Comparison of ENCODE assay signal across 1 cellular context in genomic region chr22:50628543-50629134, GRCh38.
TF ChIP-seq lines count a peak whose summit lies in the region.

No MANE protein-coding gene starts in this region.

TF ChIP-seq in HepG2, 621 proteins besides CTCF, POLR2A, EP300 and RAD21 (continued from another document and continues in another):
- TF ChIP-seq, protein P1, sequence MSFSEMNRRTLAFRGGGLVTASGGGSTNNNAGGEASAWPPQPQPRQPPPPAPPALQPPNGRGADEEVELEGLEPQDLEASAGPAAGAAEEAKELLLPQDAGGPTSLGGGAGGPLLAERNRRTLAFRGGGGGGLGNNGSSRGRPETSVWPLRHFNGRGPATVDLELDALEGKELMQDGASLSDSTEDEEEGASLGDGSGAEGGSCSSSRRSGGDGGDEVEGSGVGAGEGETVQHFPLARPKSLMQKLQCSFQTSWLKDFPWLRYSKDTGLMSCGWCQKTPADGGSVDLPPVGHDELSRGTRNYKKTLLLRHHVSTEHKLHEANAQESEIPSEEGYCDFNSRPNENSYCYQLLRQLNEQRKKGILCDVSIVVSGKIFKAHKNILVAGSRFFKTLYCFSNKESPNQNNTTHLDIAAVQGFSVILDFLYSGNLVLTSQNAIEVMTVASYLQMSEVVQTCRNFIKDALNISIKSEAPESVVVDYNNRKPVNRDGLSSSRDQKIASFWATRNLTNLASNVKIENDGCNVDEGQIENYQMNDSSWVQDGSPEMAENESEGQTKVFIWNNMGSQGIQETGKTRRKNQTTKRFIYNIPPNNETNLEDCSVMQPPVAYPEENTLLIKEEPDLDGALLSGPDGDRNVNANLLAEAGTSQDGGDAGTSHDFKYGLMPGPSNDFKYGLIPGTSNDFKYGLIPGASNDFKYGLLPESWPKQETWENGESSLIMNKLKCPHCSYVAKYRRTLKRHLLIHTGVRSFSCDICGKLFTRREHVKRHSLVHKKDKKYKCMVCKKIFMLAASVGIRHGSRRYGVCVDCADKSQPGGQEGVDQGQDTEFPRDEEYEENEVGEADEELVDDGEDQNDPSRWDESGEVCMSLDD (CRISPR knock-in tag; IDR thresholded peaks at IDR 0.05; ENCODE audit: borderline replicate concordance) = no peak
- no peak for TF ChIP-seq ZNF275 (CRISPR knock-in tag; IDR thresholded peaks at IDR 0.05; ENCODE audit: borderline replicate concordance)
- TF ChIP-seq, protein P2, sequence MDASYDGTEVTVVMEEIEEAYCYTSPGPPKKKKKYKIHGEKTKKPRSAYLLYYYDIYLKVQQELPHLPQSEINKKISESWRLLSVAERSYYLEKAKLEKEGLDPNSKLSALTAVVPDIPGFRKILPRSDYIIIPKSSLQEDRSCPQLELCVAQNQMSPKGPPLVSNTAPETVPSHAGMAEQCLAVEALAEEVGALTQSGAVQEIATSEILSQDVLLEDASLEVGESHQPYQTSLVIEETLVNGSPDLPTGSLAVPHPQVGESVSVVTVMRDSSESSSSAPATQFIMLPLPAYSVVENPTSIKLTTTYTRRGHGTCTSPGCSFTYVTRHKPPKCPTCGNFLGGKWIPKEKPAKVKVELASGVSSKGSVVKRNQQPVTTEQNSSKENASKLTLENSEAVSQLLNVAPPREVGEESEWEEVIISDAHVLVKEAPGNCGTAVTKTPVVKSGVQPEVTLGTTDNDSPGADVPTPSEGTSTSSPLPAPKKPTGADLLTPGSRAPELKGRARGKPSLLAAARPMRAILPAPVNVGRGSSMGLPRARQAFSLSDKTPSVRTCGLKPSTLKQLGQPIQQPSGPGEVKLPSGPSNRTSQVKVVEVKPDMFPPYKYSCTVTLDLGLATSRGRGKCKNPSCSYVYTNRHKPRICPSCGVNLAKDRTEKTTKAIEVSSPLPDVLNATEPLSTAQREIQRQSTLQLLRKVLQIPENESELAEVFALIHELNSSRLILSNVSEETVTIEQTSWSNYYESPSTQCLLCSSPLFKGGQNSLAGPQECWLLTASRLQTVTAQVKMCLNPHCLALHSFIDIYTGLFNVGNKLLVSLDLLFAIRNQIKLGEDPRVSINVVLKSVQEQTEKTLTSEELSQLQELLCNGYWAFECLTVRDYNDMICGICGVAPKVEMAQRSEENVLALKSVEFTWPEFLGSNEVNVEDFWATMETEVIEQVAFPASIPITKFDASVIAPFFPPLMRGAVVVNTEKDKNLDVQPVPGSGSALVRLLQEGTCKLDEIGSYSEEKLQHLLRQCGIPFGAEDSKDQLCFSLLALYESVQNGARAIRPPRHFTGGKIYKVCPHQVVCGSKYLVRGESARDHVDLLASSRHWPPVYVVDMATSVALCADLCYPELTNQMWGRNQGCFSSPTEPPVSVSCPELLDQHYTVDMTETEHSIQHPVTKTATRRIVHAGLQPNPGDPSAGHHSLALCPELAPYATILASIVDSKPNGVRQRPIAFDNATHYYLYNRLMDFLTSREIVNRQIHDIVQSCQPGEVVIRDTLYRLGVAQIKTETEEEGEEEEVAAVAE (CRISPR knock-in tag; IDR thresholded peaks at IDR 0.05; ENCODE audit: borderline replicate concordance) = no peak
- no peak for TF ChIP-seq HNRNPUL1 (IDR thresholded peaks at IDR 0.05; ENCODE audit: low read depth, low read length)
- TF ChIP-seq ZMAT5 (CRISPR knock-in tag; IDR thresholded peaks at IDR 0.05; ENCODE audit: borderline replicate concordance, low read depth) = no peak
- TF ChIP-seq, protein P3, sequence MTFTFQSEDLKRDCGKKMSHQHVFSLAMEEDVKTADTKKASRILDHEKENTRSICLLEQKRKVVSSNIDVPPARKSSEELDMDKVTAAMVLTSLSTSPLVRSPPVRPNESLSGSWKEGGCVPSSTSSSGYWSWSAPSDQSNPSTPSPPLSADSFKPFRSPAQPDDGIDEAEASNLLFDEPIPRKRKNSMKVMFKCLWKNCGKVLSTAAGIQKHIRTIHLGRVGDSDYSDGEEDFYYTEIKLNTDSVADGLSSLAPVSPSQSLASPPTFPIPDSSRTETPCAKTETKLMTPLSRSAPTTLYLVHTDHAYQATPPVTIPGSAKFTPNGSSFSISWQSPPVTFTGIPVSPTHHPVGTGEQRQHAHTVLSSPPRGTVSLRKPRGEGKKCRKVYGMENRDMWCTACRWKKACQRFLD (CRISPR knock-in tag; IDR thresholded peaks at IDR 0.05; ENCODE audit: borderline replicate concordance) = no peak
- TF ChIP-seq E2F1 (CRISPR knock-in tag; IDR thresholded peaks at IDR 0.05) = no peak
- TF ChIP-seq HIVEP1 (CRISPR knock-in tag; IDR thresholded peaks at IDR 0.05) = 0 out of 2 replicates have a peak, but pooled peaks have one; percentile 36
- 0 out of 2 replicates have a peak, but pooled peaks have one; percentile 21 for TF ChIP-seq HNRNPL (IDR thresholded peaks at IDR 0.05; ENCODE audit: low read depth, low read length)
- no peak for TF ChIP-seq MED8 (CRISPR knock-in tag; IDR thresholded peaks at IDR 0.05; ENCODE audit: insufficient replicate concordance)
- no peak for TF ChIP-seq RBM39 (IDR thresholded peaks at IDR 0.05; ENCODE audit: low read depth, low read length, poor library complexity, severe bottlenecking)
- no peak for TF ChIP-seq JDP2 (CRISPR knock-in tag; IDR thresholded peaks at IDR 0.05; ENCODE audit: borderline replicate concordance)
- TF ChIP-seq, protein P4, sequence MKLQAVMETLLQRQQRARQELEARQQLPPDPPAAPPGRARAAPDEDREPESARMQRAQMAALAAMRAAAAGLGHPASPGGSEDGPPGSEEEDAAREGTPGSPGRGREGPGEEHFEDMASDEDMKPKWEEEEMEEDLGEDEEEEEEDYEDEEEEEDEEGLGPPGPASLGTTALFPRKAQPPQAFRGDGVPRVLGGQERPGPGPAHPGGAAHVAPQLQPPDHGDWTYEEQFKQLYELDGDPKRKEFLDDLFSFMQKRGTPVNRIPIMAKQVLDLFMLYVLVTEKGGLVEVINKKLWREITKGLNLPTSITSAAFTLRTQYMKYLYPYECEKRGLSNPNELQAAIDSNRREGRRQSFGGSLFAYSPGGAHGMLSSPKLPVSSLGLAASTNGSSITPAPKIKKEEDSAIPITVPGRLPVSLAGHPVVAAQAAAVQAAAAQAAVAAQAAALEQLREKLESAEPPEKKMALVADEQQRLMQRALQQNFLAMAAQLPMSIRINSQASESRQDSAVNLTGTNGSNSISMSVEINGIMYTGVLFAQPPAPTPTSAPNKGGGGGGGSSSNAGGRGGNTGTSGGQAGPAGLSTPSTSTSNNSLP (IDR thresholded peaks at IDR 0.05; ENCODE audit: low read depth, low read length) = no peak
- no peak for TF ChIP-seq TAF15 (IDR thresholded peaks at IDR 0.05; ENCODE audit: low read depth, low read length, poor library complexity, severe bottlenecking)
- no peak for TF ChIP-seq GTF2F1 (IDR thresholded peaks at IDR 0.05; ENCODE audit: low read length)
- TF ChIP-seq NFE2 (CRISPR knock-in tag; IDR thresholded peaks at IDR 0.05) = no peak
- no peak for TF ChIP-seq SNAI1 (CRISPR knock-in tag; IDR thresholded peaks at IDR 0.05; ENCODE audit: borderline replicate concordance)
- TF ChIP-seq, protein P5, sequence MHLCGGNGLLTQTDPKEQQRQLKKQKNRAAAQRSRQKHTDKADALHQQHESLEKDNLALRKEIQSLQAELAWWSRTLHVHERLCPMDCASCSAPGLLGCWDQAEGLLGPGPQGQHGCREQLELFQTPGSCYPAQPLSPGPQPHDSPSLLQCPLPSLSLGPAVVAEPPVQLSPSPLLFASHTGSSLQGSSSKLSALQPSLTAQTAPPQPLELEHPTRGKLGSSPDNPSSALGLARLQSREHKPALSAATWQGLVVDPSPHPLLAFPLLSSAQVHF (CRISPR knock-in tag; IDR thresholded peaks at IDR 0.05) = no peak
- TF ChIP-seq HNF1B (CRISPR knock-in tag; IDR thresholded peaks at IDR 0.05) = no peak
- no peak for TF ChIP-seq ZNF773 (CRISPR knock-in tag; IDR thresholded peaks at IDR 0.05; ENCODE audit: borderline replicate concordance)
- TF ChIP-seq NPAS2 (CRISPR knock-in tag; IDR thresholded peaks at IDR 0.05; ENCODE audit: borderline replicate concordance) = no peak
- no peak for TF ChIP-seq HCFC1 (IDR thresholded peaks at IDR 0.05; ENCODE audit: low read depth, low read length)
- TF ChIP-seq ZNF501 (CRISPR knock-in tag; IDR thresholded peaks at IDR 0.05) = no peak
- TF ChIP-seq ZNF550 (CRISPR knock-in tag; IDR thresholded peaks at IDR 0.05; ENCODE audit: borderline replicate concordance) = no peak
- no peak for TF ChIP-seq KLF16 (CRISPR knock-in tag; IDR thresholded peaks at IDR 0.05)
- no peak for TF ChIP-seq REXO4 (CRISPR knock-in tag; IDR thresholded peaks at IDR 0.05; ENCODE audit: borderline replicate concordance)
- TF ChIP-seq ZNF598 (CRISPR knock-in tag; IDR thresholded peaks at IDR 0.05; ENCODE audit: borderline replicate concordance) = no peak
- no peak for TF ChIP-seq ZNF562 (CRISPR knock-in tag; IDR thresholded peaks at IDR 0.05; ENCODE audit: borderline replicate concordance)
- TF ChIP-seq BRCA1 (CRISPR knock-in tag; IDR thresholded peaks at IDR 0.05) = no peak
- no peak for TF ChIP-seq NFIC (IDR thresholded peaks at IDR 0.05; ENCODE audit: low read length)
- peak; percentile 54; the same call in 1 of the 2 replicates for TF ChIP-seq ZNF780A (CRISPR knock-in tag; IDR thresholded peaks at IDR 0.05)
- TF ChIP-seq ZFP1 (CRISPR knock-in tag; IDR thresholded peaks at IDR 0.05) = no peak
- no peak for TF ChIP-seq RFXANK (CRISPR knock-in tag; IDR thresholded peaks at IDR 0.05)
- no peak for TF ChIP-seq DR1 (CRISPR knock-in tag; IDR thresholded peaks at IDR 0.05)
- TF ChIP-seq KDM3A (CRISPR knock-in tag; IDR thresholded peaks at IDR 0.05; ENCODE audit: low read depth) = no peak
- no peak for TF ChIP-seq PBX3 (CRISPR knock-in tag; IDR thresholded peaks at IDR 0.05; ENCODE audit: borderline replicate concordance)
- TF ChIP-seq HOXA3 (CRISPR knock-in tag; IDR thresholded peaks at IDR 0.05) = no peak
- no peak for TF ChIP-seq ELF1 (CRISPR knock-in tag; IDR thresholded peaks at IDR 0.05)
- TF ChIP-seq ZNF24 (IDR thresholded peaks at IDR 0.05) = no peak
- no peak for TF ChIP-seq BCL6 (CRISPR knock-in tag; IDR thresholded peaks at IDR 0.05)
- TF ChIP-seq PAF1 (CRISPR knock-in tag; IDR thresholded peaks at IDR 0.05) = no peak
- no peak for TF ChIP-seq PHF20 (CRISPR knock-in tag; IDR thresholded peaks at IDR 0.05)
- no peak for TF ChIP-seq HOXD1 (CRISPR knock-in tag; IDR thresholded peaks at IDR 0.05)
- no peak for TF ChIP-seq ISL2 (CRISPR knock-in tag; IDR thresholded peaks at IDR 0.05)
- no peak for TF ChIP-seq ISX (CRISPR knock-in tag; conservative IDR thresholded peaks at IDR 0.05)
- TF ChIP-seq SAFB2 (CRISPR knock-in tag; IDR thresholded peaks at IDR 0.05; ENCODE audit: borderline replicate concordance, low read depth) = no peak
- no peak for TF ChIP-seq NR2F6 (IDR thresholded peaks at IDR 0.05)
- no peak for TF ChIP-seq NR2F6 (CRISPR knock-in tag; IDR thresholded peaks at IDR 0.05)
- 0 out of 2 replicates have a peak, but pooled peaks have one; percentile 7 for TF ChIP-seq PAX8 (CRISPR knock-in tag; IDR thresholded peaks at IDR 0.05; ENCODE audit: borderline replicate concordance)
- no peak for TF ChIP-seq CBX2 (IDR thresholded peaks at IDR 0.05; ENCODE audit: low read depth, low read length)
- TF ChIP-seq CBX2 (CRISPR knock-in tag; IDR thresholded peaks at IDR 0.05; ENCODE audit: low read depth) = no peak
- TF ChIP-seq THAP8 (CRISPR knock-in tag; IDR thresholded peaks at IDR 0.05; ENCODE audit: borderline replicate concordance) = no peak
